1 cellular context compared by ENCODE assay signal in the genomic region with DNA sequence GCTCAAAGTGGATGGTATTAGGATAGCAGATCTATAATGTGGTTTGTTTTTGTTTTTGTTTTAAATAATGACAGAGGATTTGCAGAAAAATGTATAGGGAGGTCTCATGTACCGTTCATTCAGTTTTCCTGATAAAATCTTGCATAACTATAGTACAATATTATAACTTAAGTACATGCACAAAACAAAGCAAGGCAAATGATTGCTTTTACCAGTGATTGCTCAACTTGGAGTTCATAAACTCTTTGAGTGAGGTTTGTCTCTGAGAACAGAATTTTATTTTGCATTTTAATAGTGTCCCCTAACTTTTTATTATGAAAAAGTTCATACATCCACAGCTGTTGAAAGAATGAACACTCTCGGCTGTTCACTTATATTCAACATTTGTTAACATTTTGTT.
TF ChIP-seq lines count a peak whose summit lies in the region.

No MANE protein-coding gene starts in this region.

TF ChIP-seq in WTC11, 78 proteins besides CTCF, POLR2A, EP300 and RAD21 (continued from another document):
- TF ChIP-seq, protein P1, sequence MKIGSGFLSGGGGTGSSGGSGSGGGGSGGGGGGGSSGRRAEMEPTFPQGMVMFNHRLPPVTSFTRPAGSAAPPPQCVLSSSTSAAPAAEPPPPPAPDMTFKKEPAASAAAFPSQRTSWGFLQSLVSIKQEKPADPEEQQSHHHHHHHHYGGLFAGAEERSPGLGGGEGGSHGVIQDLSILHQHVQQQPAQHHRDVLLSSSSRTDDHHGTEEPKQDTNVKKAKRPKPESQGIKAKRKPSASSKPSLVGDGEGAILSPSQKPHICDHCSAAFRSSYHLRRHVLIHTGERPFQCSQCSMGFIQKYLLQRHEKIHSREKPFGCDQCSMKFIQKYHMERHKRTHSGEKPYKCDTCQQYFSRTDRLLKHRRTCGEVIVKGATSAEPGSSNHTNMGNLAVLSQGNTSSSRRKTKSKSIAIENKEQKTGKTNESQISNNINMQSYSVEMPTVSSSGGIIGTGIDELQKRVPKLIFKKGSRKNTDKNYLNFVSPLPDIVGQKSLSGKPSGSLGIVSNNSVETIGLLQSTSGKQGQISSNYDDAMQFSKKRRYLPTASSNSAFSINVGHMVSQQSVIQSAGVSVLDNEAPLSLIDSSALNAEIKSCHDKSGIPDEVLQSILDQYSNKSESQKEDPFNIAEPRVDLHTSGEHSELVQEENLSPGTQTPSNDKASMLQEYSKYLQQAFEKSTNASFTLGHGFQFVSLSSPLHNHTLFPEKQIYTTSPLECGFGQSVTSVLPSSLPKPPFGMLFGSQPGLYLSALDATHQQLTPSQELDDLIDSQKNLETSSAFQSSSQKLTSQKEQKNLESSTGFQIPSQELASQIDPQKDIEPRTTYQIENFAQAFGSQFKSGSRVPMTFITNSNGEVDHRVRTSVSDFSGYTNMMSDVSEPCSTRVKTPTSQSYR (CRISPR knock-in tag; IDR thresholded peaks at IDR 0.05), result no peak
- no peak for TF ChIP-seq ATF1 (CRISPR knock-in tag; IDR thresholded peaks at IDR 0.05)
- TF ChIP-seq NR3C1 (CRISPR knock-in tag; conservative IDR thresholded peaks at IDR 0.05; ENCODE audit: low read depth), result no peak
